Comparison of ENCODE assay signal across 8 cellular contexts in the genomic region with DNA sequence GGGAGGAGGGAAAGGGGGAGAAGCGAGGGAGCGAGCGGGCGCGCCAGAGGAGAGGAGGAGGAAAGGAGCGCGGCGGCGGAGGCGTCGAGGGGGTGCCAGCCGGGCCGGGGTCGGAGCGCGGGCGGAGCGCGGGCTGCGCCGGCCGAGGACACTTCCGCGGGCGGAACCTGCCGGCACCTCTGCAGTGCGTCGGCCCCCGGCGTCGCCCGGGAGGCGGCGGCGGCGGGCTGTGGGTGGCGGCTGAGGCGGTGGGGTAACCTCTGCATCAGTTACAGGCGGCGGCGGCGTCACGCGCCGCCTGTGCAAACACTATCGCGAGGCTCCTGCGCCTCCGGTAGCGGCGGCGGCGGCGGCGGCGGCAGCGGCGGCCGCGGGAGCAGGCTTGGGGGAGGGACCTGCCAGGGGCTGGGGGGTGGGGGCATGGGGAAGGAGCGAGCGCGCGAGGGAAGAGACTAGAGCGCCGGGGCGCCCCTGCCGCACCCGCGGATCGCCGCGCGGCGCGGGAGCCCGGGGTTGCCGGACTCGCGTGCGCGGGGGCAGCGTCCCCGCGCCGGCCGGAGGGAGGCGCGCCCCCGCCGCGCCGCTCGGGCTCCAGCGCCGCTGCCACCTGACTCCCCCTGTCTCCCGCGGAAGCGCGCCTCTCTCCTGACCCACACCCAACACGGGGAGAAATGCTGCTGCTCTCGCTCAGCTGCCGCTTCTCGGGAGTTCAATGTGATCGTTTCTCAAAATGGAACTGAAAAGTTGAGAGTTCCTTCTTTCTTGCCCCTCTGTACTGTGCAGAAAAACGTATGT. TPM values are rescaled to one million over a fixed set of nuclear protein-coding genes. Genes with fewer than 3 reads are reported as not detected.
DNase-seq lines count a peak whose midpoint lies in the region; ATAC-seq and TF ChIP-seq lines count a peak whose summit lies in the region.

A gene (minus strand): TSS at position 264 of the 795 bp plus-strand sequence. CDS start 465 bp downstream, outside the sequence.

- H2AFZ ChIP-seq in OCI-LY3 (ENCODE audit: low read depth, low read length): peak within 1 kb of the TSS; percentile 62

- H3K4me1 ChIP-seq in OCI-LY3 (ENCODE audit: low read length) (peaks cover 38% of the 10 kb centered on the region), mucosa of descending colon (ENCODE audit: low read depth) (peaks cover 18% of the 10 kb centered on the region)

- H3K27ac ChIP-seq in OCI-LY3 (ENCODE audit: low read length): peak within 1 kb of the TSS; percentile 93

- H3K4me3 ChIP-seq in OCI-LY3 (ENCODE audit: low read length): peak within 1 kb of the TSS; percentile 91
- peak within 1 kb of the TSS; percentile 86 for H3K4me3 ChIP-seq in epithelial cell of esophagus (ENCODE audit: low read length)
- H3K4me3 ChIP-seq in mucosa of descending colon: peak within 1 kb of the TSS; percentile 93

- peaks cover 36% of the 10 kb centered on the region for H4K20me1 ChIP-seq in OCI-LY3 (ENCODE audit: insufficient read depth, low read length)

- H3K9me3 ChIP-seq in OCI-LY3 (ENCODE audit: insufficient read depth, low read length): no peaks in the 10 kb centered on the region
- no peaks in the 10 kb centered on the region for H3K9me3 ChIP-seq in mucosa of descending colon

- H3K27me3 ChIP-seq in OCI-LY3 (ENCODE audit: low read depth, low read length): no peaks in the 10 kb centered on the region

- H3K36me3 ChIP-seq in OCI-LY3 (replicated peaks; ENCODE audit: low read depth, low read length) (no peaks in the 10 kb centered on the region), mucosa of descending colon (ENCODE audit: low read depth) (no peaks in the 10 kb centered on the region)

- DNase-seq in COLO829 (ENCODE audit: low spot score) (peak; percentile 45), HT-29 (ENCODE audit: low spot score) (peak; percentile 73), activated T-cell treated with anti-CD3 and anti-CD28 coated beads for 1 hour (ENCODE audit: low read depth) (peak; percentile 61), epithelial cell of esophagus (ENCODE audit: low read depth) (peak; percentile 84), mucosa of descending colon (peak; percentile 79 to 90 (median 88))
- peak; percentile 56 for DNase-seq in stimulated activated CD8-positive, alpha-beta memory T cell treated with anti-CD3 and anti-CD28 coated beads, Interleukin-4, amount 100 ng/mL, for 24 hours (ENCODE audit: low read depth)

- peak within 1 kb of the TSS; percentile 92 for H3K4me2 ChIP-seq in OCI-LY3 (ENCODE audit: low read length)

- intact Hi-C loops in mucosa of descending colon (cut with DNase I, micrococcal nuclease): loop anchor here in 1 of 2 donors (10.0 kb wide), 1 partner anchor 274 kb away; a partner anchor contains a TSS

- TF ChIP-seq CTCF in OCI-LY3 (IDR thresholded peaks at IDR 0.05; ENCODE audit: low read depth, low read length) (no peak), epithelial cell of esophagus (IDR thresholded peaks at IDR 0.05; ENCODE audit: insufficient read depth, low read depth, low read length, missing control alignments) (no peak), mucosa of descending colon (IDR thresholded peaks at IDR 0.05) (no peak)

- H3K79me2 ChIP-seq in OCI-LY3 (ENCODE audit: low read length): peaks cover 47% of the 10 kb centered on the region

- peak within 1 kb of the TSS; percentile 99 for H3K9ac ChIP-seq in OCI-LY3 (ENCODE audit: low read length)

- ATAC-seq in GM19468 (IDR thresholded peaks at IDR 0.05; ENCODE audit: extremely low read depth, unreplicated experiment) (peak; percentile 46), mucosa of descending colon (peak; percentile 89)

RNA-seq across cellular contexts. Expression of the gene that starts here (rescaled TPM):
- total RNA-seq in HT-29 (2014; rRNA removed; shearing (Covaris generic)): 8.3 and 10.3 TPM in 2 replicates
- total RNA-seq in mucosa of descending colon: 100 to 1,000 TPM in 2 of 3 donors, 10 to 100 TPM in 1; 91.6 to 112 (median 109) TPM

Comparison
In these comparisons a context has a peak if more than half of its experiments do, and no peak if none do; other contexts are left out.
1. Peak in every context shown above with its lines: DNase-seq, ATAC-seq, H3K4me3 ChIP-seq and H3K27ac ChIP-seq.